10 cellular contexts compared by ENCODE assay signal in genomic region chr1:12593621-12594066, GRCh38. TPM values are rescaled to one million over a fixed set of nuclear protein-coding genes. Genes with fewer than 3 reads are reported as not detected.
DNase-seq lines count a peak whose midpoint lies in the region; ATAC-seq, FAIRE-seq and TF ChIP-seq lines count a peak whose summit lies in the region.
"Had no signal": no experiment of that assay in that cellular context is flagged by ENCODE, and none has a peak within 500 bp of the region (broad histone marks: within the 10 kb centered on the region; RNA-seq: fewer than 3 reads in every experiment).

No MANE protein-coding gene starts in this region.

- no TSS peak for BruUV-seq in K562 (replicated peaks; lab: Mats Ljungman, UMichigan)

- H3K4ac ChIP-seq in mesendoderm (ENCODE audit: low read depth, low read length) = no peak overlapping the region

- no peaks in the 10 kb centered on the region; the same call in 1 of the 2 replicates for H4K20me1 ChIP-seq in K562 (replicated peaks; ENCODE audit: control insufficient read depth, insufficient read depth, low read length)

- H3K36me3 ChIP-seq in H7 (replicated peaks; ENCODE audit: control insufficient read depth, insufficient read depth, low read length) = no peaks in the 10 kb centered on the region
- H3K36me3 ChIP-seq in K562 (ENCODE audit: control insufficient read depth, insufficient read depth, low read length) = peaks cover 67% of the 10 kb centered on the region
- peaks cover 6 to 18% of the 10 kb centered on the region in 2 donors for H3K36me3 ChIP-seq in kidney (ENCODE audit: control insufficient read depth in 1 of 2, insufficient read depth in 2 of 2, low read length in 2 of 2)
- no peaks in the 10 kb centered on the region for H3K36me3 ChIP-seq in mesendoderm (ENCODE audit: control insufficient read depth, insufficient read depth, low read length)

- TF ChIP-seq EP300 in K562 (IDR thresholded peaks at IDR 0.05; ENCODE audit: low read length) = no peak

- H3K9me3 ChIP-seq in K562 (replicated peaks; ENCODE audit: control insufficient read depth, insufficient read depth, low read depth, low read length) (no peaks in the 10 kb centered on the region), kidney (ENCODE audit: control insufficient read depth in 1 of 2, low read length in 2 of 2) (no peaks in the 10 kb centered on the region)

- POLR2A ChIA-PET in K562 (lab: Yijun Ruan, JAX) = no interaction called here

- H3K27me3 ChIP-seq in H7 (ENCODE audit: control insufficient read depth, insufficient read depth, low read length) (peaks cover 10% of the 10 kb centered on the region; the same call in 1 of the 2 replicates), K562 (ENCODE audit: control insufficient read depth in 2 of 2, insufficient read depth in 2 of 2, low read length in 2 of 2) (no peaks in the 10 kb centered on the region), mesendoderm (ENCODE audit: insufficient read depth, low read length, poor library complexity) (no peaks in the 10 kb centered on the region)

- peak overlapping the region in 1 of 2 experiments; percentile 21; a peak in 1 of 4 replicates for H3K9ac ChIP-seq in K562 (ENCODE audit: insufficient read depth in 1 of 2, low read depth in 2 of 2, low read length in 2 of 2)
- peak overlapping the region in 1 of 2 donors; percentile 58 for H3K9ac ChIP-seq in kidney (ENCODE audit: low read length in 2 of 2)
- no peak overlapping the region for H3K9ac ChIP-seq in mesendoderm (ENCODE audit: low read length)

- no peak overlapping the region for H2AFZ ChIP-seq in K562 (ENCODE audit: low read depth, low read length)

- no peak for TF ChIP-seq POLR2A in K562 (conservative IDR thresholded peaks at IDR 0.05)

- WGBS in K562 (ENCODE audit: insufficient coverage, low coverage, missing lambda C conversion rate) = 72% methylated on average over 7 of the region's 7 CpGs
- WGBS in mesendoderm (ENCODE audit: extremely low coverage, insufficient coverage, low lambda C conversion rate) = no CpG with 5 or more reads among the region's 7 CpGs

- H3K27ac ChIP-seq in K562 (ENCODE audit: extremely low read depth, low read depth, low read length) (no peak overlapping the region), kidney (ENCODE audit: low read depth in 2 of 2, low read length in 2 of 2) (peak overlapping the region; percentile 25 to 78), mesendoderm (ENCODE audit: low read depth, low read length) (no peak overlapping the region)

- no peaks in the 10 kb centered on the region for H3K9me1 ChIP-seq in K562 (ENCODE audit: control insufficient read depth, insufficient read depth, low read length)

- peaks cover 53% of the 10 kb centered on the region for H3K4me1 Mint-ChIP-seq in stimulated activated effector memory CD8-positive, alpha-beta T cell treated with anti-CD3 and anti-CD28 coated beads, Interleukin-12 subunit alpha, Interleukin-12 subunit beta, amount 100 ng/mL, for 72 hours

- peaks cover 81% of the 10 kb centered on the region for H3K79me2 ChIP-seq in K562 (ENCODE audit: control insufficient read depth, insufficient read depth, low read length)
- no peaks in the 10 kb centered on the region for H3K79me2 ChIP-seq in mesendoderm (ENCODE audit: control insufficient read depth, insufficient read depth, low read length)

- H3K4me3 ChIP-seq in H7 (ENCODE audit: insufficient read depth, low read depth, low read length) (no peak overlapping the region), K562 (no peak overlapping the region), kidney (ENCODE audit: low read length in 2 of 2) (no peak overlapping the region), mesendoderm (ENCODE audit: low read length) (no peak overlapping the region)

- peak overlapping the region; percentile 70 for H3K4me3 Mint-ChIP-seq in stimulated activated effector memory CD8-positive, alpha-beta T cell treated with anti-CD3 and anti-CD28 coated beads, Interleukin-12 subunit alpha, Interleukin-12 subunit beta, amount 100 ng/mL, for 72 hours

- no peak overlapping the region for H2BK15ac ChIP-seq in mesendoderm (replicated peaks; ENCODE audit: low read depth)

- H3K27ac Mint-ChIP-seq in stimulated activated effector memory CD8-positive, alpha-beta T cell treated with anti-CD3 and anti-CD28 coated beads, Interleukin-12 subunit alpha, Interleukin-12 subunit beta, amount 100 ng/mL, for 72 hours = peak overlapping the region; percentile 84

- H4K5ac ChIP-seq in mesendoderm (ENCODE audit: low read length) = no peak overlapping the region

- no peak overlapping the region for H2BK5ac ChIP-seq in mesendoderm (ENCODE audit: low read length)

- no peak overlapping the region for H3K56ac ChIP-seq in mesendoderm (ENCODE audit: low read length)

- no peak for TF ChIP-seq RAD21 in K562 (CRISPR knock-in tag; conservative IDR thresholded peaks at IDR 0.05 in 1 of 2, IDR thresholded peaks at IDR 0.05 in 1 of 2)

- H3K9me3 Mint-ChIP-seq in stimulated activated effector memory CD8-positive, alpha-beta T cell treated with anti-CD3 and anti-CD28 coated beads, Interleukin-12 subunit alpha, Interleukin-12 subunit beta, amount 100 ng/mL, for 72 hours = no peaks in the 10 kb centered on the region
- H3K9me3 Mint-ChIP-seq: neural crest cell had no signal

- peaks cover 2 to 32% of the 10 kb centered on the region in 2 experiments; a peak in 4 of 5 replicates for H3K4me1 ChIP-seq in K562 (replicated peaks in 1 of 2; ENCODE audit: control insufficient read depth in 2 of 2, insufficient read depth in 2 of 2, low read length in 2 of 2)
- peaks cover 50 to 59% of the 10 kb centered on the region in 2 donors for H3K4me1 ChIP-seq in kidney (ENCODE audit: control insufficient read depth in 1 of 2, insufficient read depth in 1 of 2, low read depth in 1 of 2, low read length in 2 of 2)
- H3K4me1 ChIP-seq in mesendoderm (ENCODE audit: control insufficient read depth, low read depth, low read length) = no peaks in the 10 kb centered on the region

- no peak overlapping the region for H2BK120ac ChIP-seq in mesendoderm (ENCODE audit: low read depth, low read length)

- DNase-seq in H7 (peak; percentile 30), K562 (ENCODE audit: extremely low read depth in 1 of 4, low spot score in 3 of 4) (no peak), kidney (no peak), COR-L47 (lab: John Stamatoyannopoulos, UW) (no peak), mesendoderm (no peak)
- no peak for DNase-seq in stimulated activated effector memory CD8-positive, alpha-beta T cell treated with anti-CD3 and anti-CD28 coated beads, Interleukin-12 subunit alpha, Interleukin-12 subunit beta, amount 100 ng/mL, for 72 hours (ENCODE audit: low spot score in 2 of 2)
- DNase-seq in activated effector memory CD4-positive, alpha-beta T cell treated with anti-CD3 and anti-CD28 coated beads, Interleukin-2, amount 50 U/mL, for 16 hours = no peak
- no peak for DNase-seq in activated CD4-positive, alpha-beta T cell treated with anti-CD3 and anti-CD28 coated beads for 1 hour

- no peak overlapping the region for H3K23ac ChIP-seq in mesendoderm (ENCODE audit: low read length)

- peaks cover 29% of the 10 kb centered on the region for H3K36me3 Mint-ChIP-seq in stimulated activated effector memory CD8-positive, alpha-beta T cell treated with anti-CD3 and anti-CD28 coated beads, Interleukin-12 subunit alpha, Interleukin-12 subunit beta, amount 100 ng/mL, for 72 hours

- H3K79me1 ChIP-seq in mesendoderm (ENCODE audit: low read length) = no peaks in the 10 kb centered on the region

- no peak overlapping the region for H4K8ac ChIP-seq in mesendoderm (ENCODE audit: low read depth, low read length)

- TF ChIP-seq CTCF in K562 (IDR thresholded peaks at IDR 0.05 in 2 of 3, conservative IDR thresholded peaks at IDR 0.05 in 1 of 3; ENCODE audit: insufficient read depth in 2 of 3, low read depth in 1 of 3, low read length in 3 of 3) = no peak
- no peak for TF ChIP-seq CTCF in kidney (IDR thresholded peaks at IDR 0.05; ENCODE audit: borderline replicate concordance, extremely low read depth, insufficient read depth)

- no peak overlapping the region for H2AK5ac ChIP-seq in mesendoderm (ENCODE audit: low read length)

- CTCF ChIA-PET in K562 (lab: Yijun Ruan, JAX; ENCODE audit: low intra/inter-chr PET ratio) = no interaction called here

- no peak overlapping the region for H3K4me2 ChIP-seq in K562 (ENCODE audit: insufficient read depth, low read length)
- no peak overlapping the region for H3K4me2 ChIP-seq in mesendoderm (ENCODE audit: low read length)

- in situ Hi-C loops in K562 (cut with MboI) = no loop called here

- no peak for ATAC-seq in K562
- ATAC-seq in stimulated activated effector memory CD8-positive, alpha-beta T cell treated with anti-CD3 and anti-CD28 coated beads, Interleukin-12 subunit alpha, Interleukin-12 subunit beta, amount 100 ng/mL, for 72 hours = no peak

- H3K18ac ChIP-seq in mesendoderm (ENCODE audit: low read length) = no peak overlapping the region

- intact Hi-C loops in K562 (cut with micrococcal nuclease) = no loop called here
- intact Hi-C loops in kidney (cut with DNase I) = no loop called here

- FAIRE-seq in K562 (lab: Jason Lieb, UNC) = no peak
- FAIRE-seq in kidney (lab: Jason Lieb, UNC) = no peak

RNA-seq across cellular contexts. Expression of gene DHRS3, which starts 24.4 kb away (rescaled TPM):
- 17.7 and 26.2 TPM in 2 replicates for total RNA-seq in H7 (2014; rRNA removed; shearing (Covaris generic))
- total RNA-seq in K562 (2011; cell fraction: chromatin; rRNA removed; ENCODE audit: low replicate concordance) = 74.0 and 164 TPM in 2 replicates
- 181 and 211 TPM in 2 replicates for total RNA-seq in K562 (2011; cell fraction: nucleolus; rRNA removed)
- 160 and 179 TPM in 2 replicates for total RNA-seq in K562 (2011; cell fraction: nucleoplasm; rRNA removed)
- total RNA-seq in K562 (2014; rRNA removed) (62.3 and 67.3 TPM in 2 replicates), K562 (2014; rRNA removed; fragmentation: Illumina TruSeq; extraction: Trizol) (37.6 and 43.5 TPM in 2 replicates), K562 (2015; rRNA removed; fragmentation: Illumina TruSeq; extraction: Trizol) (58.7 and 60.6 TPM in 2 replicates), K562 (2021) (109 and 116 TPM in 2 replicates), kidney (44.8 TPM)
- polyA plus RNA-seq in K562 (2011; rRNA removed) (58.7 and 66.5 TPM in 2 replicates), K562 (2014; fragmentation: Illumina TruSeq; extraction: Trizol) (39.4 and 46.3 TPM in 2 replicates), K562 (2014; fragmentation: Nextera tagmentation; extraction: Ambion mirVana) (10 to 100 TPM; 21.0 to 80.0 TPM), K562 (2014; rRNA removed) (57.0 and 59.6 TPM in 2 replicates), kidney (ENCODE audit: insufficient read depth, low read depth, low replicate concordance) (97.1 TPM)
- polyA plus RNA-seq in K562 (2011; cell fraction: cytosol; rRNA removed) = 72.1 and 104 TPM in 2 replicates
- polyA plus RNA-seq in K562 (2011; cell fraction: nucleus; rRNA removed) = 71.2 and 105 TPM in 2 replicates
- polyA plus RNA-seq in K562 (2012) = 35.6 and 41.5 TPM in 2 replicates
- polyA minus RNA-seq in K562 (2011; rRNA and poly(A)+ RNA removed) = 101 and 181 TPM in 2 replicates
- polyA minus RNA-seq in K562 (2011; cell fraction: cytosol; rRNA and poly(A)+ RNA removed) = 117 and 156 TPM in 2 replicates
- polyA minus RNA-seq in K562 (2011; cell fraction: nucleus; rRNA and poly(A)+ RNA removed) = 40.9 and 42.4 TPM in 2 replicates
- polyA plus RNA-seq in mesendoderm (2013, experiment 1 of 2) = 2.5 TPM
- 2.8 TPM for polyA plus RNA-seq in mesendoderm (2013, experiment 2 of 2)

RNA-seq across cellular contexts. Expression of gene AADACL4, which starts 50.2 kb away (rescaled TPM):
- total RNA-seq in H7 (2014; rRNA removed; shearing (Covaris generic)) = not detected in 2 replicates
- total RNA-seq in K562 (2011; cell fraction: chromatin; rRNA removed; ENCODE audit: low replicate concordance) = not detected in 2 replicates
- total RNA-seq in K562 (2011; cell fraction: nucleolus; rRNA removed) = not detected in 2 replicates
- total RNA-seq in K562 (2011; cell fraction: nucleoplasm; rRNA removed) = not detected in 2 replicates
- total RNA-seq in K562 (2014; rRNA removed) = not detected in 2 replicates
- not detected in 2 replicates for total RNA-seq in K562 (2014; rRNA removed; fragmentation: Illumina TruSeq; extraction: Trizol)
- not detected in 2 replicates for total RNA-seq in K562 (2015; rRNA removed; fragmentation: Illumina TruSeq; extraction: Trizol)
- not detected in 2 replicates for total RNA-seq in K562 (2021)
- polyA plus RNA-seq in K562 (2011; rRNA removed) = not detected in 2 replicates
- polyA plus RNA-seq in K562 (2011; cell fraction: cytosol; rRNA removed) = not detected in 2 replicates
- not detected in 2 replicates for polyA plus RNA-seq in K562 (2011; cell fraction: nucleus; rRNA removed)
- not detected in 2 replicates for polyA plus RNA-seq in K562 (2012)
- polyA plus RNA-seq in K562 (2014; fragmentation: Illumina TruSeq; extraction: Trizol) = not detected in 2 replicates
- not detected for polyA plus RNA-seq in K562 (2014; fragmentation: Nextera tagmentation; extraction: Ambion mirVana)
- polyA plus RNA-seq in K562 (2014; rRNA removed) = not detected in 2 replicates
- not detected in 2 replicates for polyA minus RNA-seq in K562 (2011; rRNA and poly(A)+ RNA removed)
- not detected in 2 replicates for polyA minus RNA-seq in K562 (2011; cell fraction: cytosol; rRNA and poly(A)+ RNA removed)
- polyA minus RNA-seq in K562 (2011; cell fraction: nucleus; rRNA and poly(A)+ RNA removed) = not detected in 2 replicates
- total RNA-seq in kidney = 0.16 TPM
- 0.58 TPM for polyA plus RNA-seq in kidney (ENCODE audit: insufficient read depth, low read depth, low replicate concordance)
- not detected for polyA plus RNA-seq in mesendoderm (2013, experiment 1 of 2)
- not detected for polyA plus RNA-seq in mesendoderm (2013, experiment 2 of 2)
- total RNA-seq: activated CD8-positive, alpha-beta memory T cell treated with anti-CD3 and anti-CD28 coated beads for 36 hours; neural crest cell had no signal

Comparison
In these comparisons a context has a peak if more than half of its experiments do, and no peak if none do; other contexts are left out.
1. H3K27ac ChIP-seq: peak in kidney (2 of 2); none in K562 (single experiment) and mesendoderm (single experiment).